8 cellular contexts compared by ENCODE assay signal in the genomic region with DNA sequence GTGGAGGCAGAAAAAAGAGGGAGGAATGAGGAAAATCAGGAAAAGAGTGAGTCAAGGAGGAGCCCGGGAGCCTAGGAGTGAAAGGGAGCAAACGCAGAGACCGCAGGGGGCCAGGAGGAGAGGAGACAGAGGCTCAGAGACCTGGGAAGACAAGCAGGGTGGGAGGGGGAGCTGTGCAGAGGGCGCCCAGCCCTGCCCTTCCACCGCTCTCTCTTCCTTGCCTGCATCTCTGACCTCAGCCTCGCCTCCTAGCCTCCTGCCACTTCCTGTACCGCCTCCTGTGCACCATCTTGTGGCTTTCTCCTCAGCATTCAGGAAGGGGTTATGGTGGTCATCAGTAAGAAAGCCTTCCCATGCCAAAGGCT. TPM values are rescaled to one million over a fixed set of nuclear protein-coding genes. Genes with fewer than 3 reads are reported as not detected.
DNase-seq lines count a peak whose midpoint lies in the region; ATAC-seq, FAIRE-seq and TF ChIP-seq lines count a peak whose summit lies in the region.

No MANE protein-coding gene starts in this region.

- peak in 1 of 2 donors; percentile 16 for ATAC-seq in activated T-cell treated with anti-CD3 and anti-CD28 coated beads, Interleukin-2, amount 50 U/mL, for 72 hours (replicated peaks in 1 of 2)
- ATAC-seq in HepG2 (no peak), GM21528 (IDR thresholded peaks at IDR 0.05; ENCODE audit: low FRiP score, unreplicated experiment) (no peak), HG03139 (IDR thresholded peaks at IDR 0.05; ENCODE audit: unreplicated experiment) (no peak), HG02973 (IDR thresholded peaks at IDR 0.05; ENCODE audit: unreplicated experiment) (no peak)

- intact Hi-C loops in HepG2 (cut with micrococcal nuclease; ENCODE audit: unreplicated experiment), result no loop called here

- no peak overlapping the region for H2AFZ ChIP-seq in HepG2 (ENCODE audit: low read length)

- H3K4me1 Mint-ChIP-seq in activated T-cell treated with anti-CD3 and anti-CD28 coated beads, Interleukin-2, amount 50 U/mL, for 72 hours (ENCODE audit: low read depth), result peaks cover 39% of the 10 kb centered on the region

- no peak for TF ChIP-seq RAD21 in HepG2 (CRISPR knock-in tag; IDR thresholded peaks at IDR 0.05)

- H3K9me3 Mint-ChIP-seq in activated T-cell treated with anti-CD3 and anti-CD28 coated beads, Interleukin-2, amount 50 U/mL, for 72 hours, result no peaks in the 10 kb centered on the region

- peak overlapping the region; percentile 5 for H3K27ac Mint-ChIP-seq in activated T-cell treated with anti-CD3 and anti-CD28 coated beads, Interleukin-2, amount 50 U/mL, for 72 hours

- H3K4me2 ChIP-seq in HepG2 (ENCODE audit: low read depth, low read length), result peak overlapping the region; percentile 96

- H3K4me1 ChIP-seq in HepG2 (ENCODE audit: insufficient read depth, low read length), result peaks cover 47% of the 10 kb centered on the region

- TSS peak; percentile 40 for BruUV-seq in HepG2 (replicated peaks; lab: Mats Ljungman, UMichigan)

- peaks cover 11 to 35% of the 10 kb centered on the region in 2 experiments; a peak in 4 of 5 replicates for H3K36me3 ChIP-seq in HepG2 (replicated peaks in 1 of 2; ENCODE audit: control insufficient read depth in 1 of 2, insufficient read depth in 2 of 2, low read length in 2 of 2)

- no peak for TF ChIP-seq CTCF in HepG2 (CRISPR knock-in tag; IDR thresholded peaks at IDR 0.05)

- CTCF ChIA-PET in HepG2 (lab: Yijun Ruan, JAX; ENCODE audit: low intra/inter-chr PET ratio, low total read pairs), result no interaction called here

- TF ChIP-seq EP300 in HepG2 (IDR thresholded peaks at IDR 0.05; ENCODE audit: low read depth in 2 of 2, low read length in 2 of 2) (no peak), HepG2 (CRISPR knock-in tag; IDR thresholded peaks at IDR 0.05; ENCODE audit: borderline replicate concordance) (no peak)

- H3K9ac ChIP-seq in HepG2 (ENCODE audit: insufficient read depth, low read depth, low read length), result peak overlapping the region; percentile 75; the same call in 1 of the 2 replicates

- no peak for TF ChIP-seq POLR2A in HepG2 (IDR thresholded peaks at IDR 0.05; ENCODE audit: insufficient read depth in 1 of 2, low read depth in 2 of 2, low read length in 2 of 2)

- H3K27me3 Mint-ChIP-seq in activated T-cell treated with anti-CD3 and anti-CD28 coated beads, Interleukin-2, amount 50 U/mL, for 72 hours (ENCODE audit: low read depth), result no peaks in the 10 kb centered on the region

- POLR2A ChIA-PET in HepG2 (lab: Yijun Ruan, JAX), result interaction anchor here (0.7 to 2.1 kb wide), 6 partner anchors 9 to 188 kb away, joined by 3 to 8 read pairs (median 6); a partner anchor contains a TSS

- WGBS in HepG2 (ENCODE audit: low lambda C conversion rate), result 70% methylated on average over 7 of the region's 7 CpGs

- in situ Hi-C loops in HepG2 (cut with HindIII; ENCODE audit: extremely low pct_ligation_motif_present, low pct_unique_long_range_greater_than_20kb), result loop anchor here (5.0 kb wide), 1 partner anchor 56 kb away; a partner anchor contains a TSS

- peaks cover 27% of the 10 kb centered on the region for H3K79me2 ChIP-seq in HepG2 (ENCODE audit: insufficient read depth, low read length)

- no peak overlapping the region for H3K27ac ChIP-seq in HepG2 (ENCODE audit: extremely low read length, insufficient read depth, low read length)

- H4K20me1 ChIP-seq in HepG2 (ENCODE audit: insufficient read depth, low read length), result peaks cover 12% of the 10 kb centered on the region

- H3K9me3 ChIP-seq in HepG2 (ENCODE audit: low read length), result no peaks in the 10 kb centered on the region

- peak overlapping the region; percentile 87 to 92 for H3K4me3 Mint-ChIP-seq in activated T-cell treated with anti-CD3 and anti-CD28 coated beads, Interleukin-2, amount 50 U/mL, for 72 hours

- no peak for FAIRE-seq in HepG2 (lab: Jason Lieb, UNC)

- no peaks in the 10 kb centered on the region; a peak in 1 of 5 replicates for H3K27me3 ChIP-seq in HepG2 (ENCODE audit: control insufficient read depth in 1 of 2, insufficient read depth in 2 of 2, low read length in 2 of 2)

- peaks cover 2 to 11% of the 10 kb centered on the region in 2 donors for H3K36me3 Mint-ChIP-seq in activated T-cell treated with anti-CD3 and anti-CD28 coated beads, Interleukin-2, amount 50 U/mL, for 72 hours (ENCODE audit: insufficient read depth in 2 of 2)

- H3K4me3 ChIP-seq in HepG2 (replicated peaks in 1 of 3; ENCODE audit: insufficient read depth in 1 of 3, low read depth in 2 of 3, low read length in 3 of 3), result peak overlapping the region; percentile 76 to 92 (median 88); a peak in 5 of 6 replicates

- DNase-seq in stimulated activated CD4-positive, alpha-beta T cell treated with anti-CD3 and anti-CD28 coated beads, Interleukin-4, amount 100 ng/mL, for 24 hours, result peak; percentile 22
- no peak for DNase-seq in stimulated activated CD4-positive, alpha-beta T cell treated with anti-CD3 and anti-CD28 coated beads, Interleukin-4, amount 100 ng/mL, for 1 hour
- peak in 1 of 2 donors; percentile 10 for DNase-seq in activated T-cell treated with anti-CD3 and anti-CD28 coated beads, Interleukin-2, amount 50 U/mL, for 72 hours
- no peak for DNase-seq in HepG2 (ENCODE audit: low spot score)
- no peak for DNase-seq in HT-29 (ENCODE audit: low spot score)

RNA-seq across cellular contexts. Expression of a gene that starts 1.3 kb away (rescaled TPM):
- total RNA-seq in activated T-cell treated with anti-CD3 and anti-CD28 coated beads, Interleukin-2, amount 50 U/mL, for 72 hours, result 10 to 100 TPM; 56.1 to 59.2 TPM
- 10.8 and 26.2 TPM in 2 replicates for total RNA-seq in HepG2 (2016; rRNA removed; fragmentation: Illumina TruSeq; extraction: Trizol)
- 2.9 and 3.7 TPM in 2 replicates for total RNA-seq in HepG2 (2016; cell fraction: cytosol; rRNA removed; fragmentation: Illumina TruSeq; extraction: Trizol; ENCODE audit: low read depth)
- 10.0 and 27.0 TPM in 2 replicates for total RNA-seq in HepG2 (2016; cell fraction: insoluble cytoplasmic fraction; rRNA removed; fragmentation: Illumina TruSeq; extraction: Trizol)
- 5.3 TPM in 2 replicates for total RNA-seq in HepG2 (2016; cell fraction: membrane; rRNA removed; fragmentation: Illumina TruSeq; extraction: Trizol)
- 35.4 and 43.8 TPM in 2 replicates for total RNA-seq in HepG2 (2016; cell fraction: nucleus; rRNA removed; fragmentation: Illumina TruSeq; extraction: Trizol)
- 94.1 and 118 TPM in 2 replicates for polyA plus RNA-seq in HepG2 (2011; rRNA removed)
- polyA plus RNA-seq in HepG2 (2011; cell fraction: cytosol; rRNA removed), result 79.5 and 81.3 TPM in 2 replicates
- polyA plus RNA-seq in HepG2 (2011; cell fraction: nucleus; rRNA removed), result 155 and 157 TPM in 2 replicates
- 61.8 and 69.9 TPM in 2 replicates for polyA plus RNA-seq in HepG2 (2012)
- 1.3 and 2.0 TPM in 2 replicates for polyA plus RNA-seq in HepG2 (2016; cell fraction: cytosol; fragmentation: Illumina TruSeq; extraction: Trizol; ENCODE audit: low read depth)
- 9.0 and 11.0 TPM in 2 replicates for polyA plus RNA-seq in HepG2 (2016; cell fraction: insoluble cytoplasmic fraction; fragmentation: Illumina TruSeq; extraction: Trizol; ENCODE audit: low read depth)
- polyA plus RNA-seq in HepG2 (2016; cell fraction: membrane; fragmentation: Illumina TruSeq; extraction: Trizol; ENCODE audit: low read depth), result 3.0 and 3.4 TPM in 2 replicates
- polyA plus RNA-seq in HepG2 (2016; cell fraction: nucleus; fragmentation: Illumina TruSeq; extraction: Trizol; ENCODE audit: insufficient read depth, low read depth), result 67.7 and 79.8 TPM in 2 replicates
- polyA minus RNA-seq in HepG2 (2011; rRNA and poly(A)+ RNA removed; ENCODE audit: low replicate concordance), result 46.9 and 191 TPM in 2 replicates
- polyA minus RNA-seq in HepG2 (2011; cell fraction: cytosol; rRNA and poly(A)+ RNA removed), result 49.9 and 80.8 TPM in 2 replicates
- 47.9 and 63.4 TPM in 2 replicates for polyA minus RNA-seq in HepG2 (2011; cell fraction: nucleus; rRNA and poly(A)+ RNA removed)
- total RNA-seq in HT-29 (2014; rRNA removed; shearing (Covaris generic)), result 15.3 and 16.9 TPM in 2 replicates

RNA-seq across cellular contexts. Expression of a gene that starts 2.8 kb away (rescaled TPM):
- under 1 TPM in 1 of 2 donors, not detected in 1; 0.26 TPM for total RNA-seq in activated T-cell treated with anti-CD3 and anti-CD28 coated beads, Interleukin-2, amount 50 U/mL, for 72 hours
- total RNA-seq in HepG2 (2016; rRNA removed; fragmentation: Illumina TruSeq; extraction: Trizol), result 19.8 and 21.4 TPM in 2 replicates
- total RNA-seq in HepG2 (2016; cell fraction: cytosol; rRNA removed; fragmentation: Illumina TruSeq; extraction: Trizol; ENCODE audit: low read depth), result 9.8 and 10.8 TPM in 2 replicates
- 19.4 and 22.0 TPM in 2 replicates for total RNA-seq in HepG2 (2016; cell fraction: insoluble cytoplasmic fraction; rRNA removed; fragmentation: Illumina TruSeq; extraction: Trizol)
- 10.5 and 10.7 TPM in 2 replicates for total RNA-seq in HepG2 (2016; cell fraction: membrane; rRNA removed; fragmentation: Illumina TruSeq; extraction: Trizol)
- 10.1 and 12.6 TPM in 2 replicates for total RNA-seq in HepG2 (2016; cell fraction: nucleus; rRNA removed; fragmentation: Illumina TruSeq; extraction: Trizol)
- 13.8 and 17.5 TPM in 2 replicates for polyA plus RNA-seq in HepG2 (2011; rRNA removed)
- polyA plus RNA-seq in HepG2 (2011; cell fraction: cytosol; rRNA removed), result 11.8 and 12.1 TPM in 2 replicates
- polyA plus RNA-seq in HepG2 (2011; cell fraction: nucleus; rRNA removed), result 32.8 and 44.7 TPM in 2 replicates
- polyA plus RNA-seq in HepG2 (2012), result 13.0 and 19.0 TPM in 2 replicates
- 11.0 and 15.5 TPM in 2 replicates for polyA plus RNA-seq in HepG2 (2016; cell fraction: cytosol; fragmentation: Illumina TruSeq; extraction: Trizol; ENCODE audit: low read depth)
- 28.5 and 29.8 TPM in 2 replicates for polyA plus RNA-seq in HepG2 (2016; cell fraction: insoluble cytoplasmic fraction; fragmentation: Illumina TruSeq; extraction: Trizol; ENCODE audit: low read depth)
- 9.1 and 12.4 TPM in 2 replicates for polyA plus RNA-seq in HepG2 (2016; cell fraction: membrane; fragmentation: Illumina TruSeq; extraction: Trizol; ENCODE audit: low read depth)
- 23.8 and 24.2 TPM in 2 replicates for polyA plus RNA-seq in HepG2 (2016; cell fraction: nucleus; fragmentation: Illumina TruSeq; extraction: Trizol; ENCODE audit: insufficient read depth, low read depth)
- polyA minus RNA-seq in HepG2 (2011; rRNA and poly(A)+ RNA removed; ENCODE audit: low replicate concordance), result 17.1 TPM in 1 of 2 replicates, not detected in the other
- polyA minus RNA-seq in HepG2 (2011; cell fraction: cytosol; rRNA and poly(A)+ RNA removed), result 5.3 and 5.5 TPM in 2 replicates
- 12.1 and 20.4 TPM in 2 replicates for polyA minus RNA-seq in HepG2 (2011; cell fraction: nucleus; rRNA and poly(A)+ RNA removed)
- 0.41 TPM in 1 of 2 replicates, not detected in the other for total RNA-seq in HT-29 (2014; rRNA removed; shearing (Covaris generic))

RNA-seq across cellular contexts. Expression of a gene that starts 22.5 kb away (rescaled TPM):
- total RNA-seq in activated T-cell treated with anti-CD3 and anti-CD28 coated beads, Interleukin-2, amount 50 U/mL, for 72 hours, result 10 to 100 TPM; 22.6 to 27.4 TPM
- total RNA-seq in HepG2 (2016; rRNA removed; fragmentation: Illumina TruSeq; extraction: Trizol), result 14.2 and 28.9 TPM in 2 replicates
- 4.9 and 5.6 TPM in 2 replicates for total RNA-seq in HepG2 (2016; cell fraction: cytosol; rRNA removed; fragmentation: Illumina TruSeq; extraction: Trizol; ENCODE audit: low read depth)
- total RNA-seq in HepG2 (2016; cell fraction: insoluble cytoplasmic fraction; rRNA removed; fragmentation: Illumina TruSeq; extraction: Trizol), result 14.6 and 24.7 TPM in 2 replicates
- total RNA-seq in HepG2 (2016; cell fraction: membrane; rRNA removed; fragmentation: Illumina TruSeq; extraction: Trizol), result 9.1 and 10.3 TPM in 2 replicates
- total RNA-seq in HepG2 (2016; cell fraction: nucleus; rRNA removed; fragmentation: Illumina TruSeq; extraction: Trizol), result 30.9 and 42.1 TPM in 2 replicates
- 53.1 and 73.4 TPM in 2 replicates for polyA plus RNA-seq in HepG2 (2011; rRNA removed)
- polyA plus RNA-seq in HepG2 (2011; cell fraction: cytosol; rRNA removed), result 32.8 and 36.0 TPM in 2 replicates
- polyA plus RNA-seq in HepG2 (2011; cell fraction: nucleus; rRNA removed), result 60.3 and 87.6 TPM in 2 replicates
- polyA plus RNA-seq in HepG2 (2012), result 22.3 and 28.7 TPM in 2 replicates
- polyA plus RNA-seq in HepG2 (2016; cell fraction: cytosol; fragmentation: Illumina TruSeq; extraction: Trizol; ENCODE audit: low read depth), result 3.0 and 3.5 TPM in 2 replicates
- 14.0 and 14.1 TPM in 2 replicates for polyA plus RNA-seq in HepG2 (2016; cell fraction: insoluble cytoplasmic fraction; fragmentation: Illumina TruSeq; extraction: Trizol; ENCODE audit: low read depth)
- polyA plus RNA-seq in HepG2 (2016; cell fraction: membrane; fragmentation: Illumina TruSeq; extraction: Trizol; ENCODE audit: low read depth), result 5.6 and 7.3 TPM in 2 replicates
- polyA plus RNA-seq in HepG2 (2016; cell fraction: nucleus; fragmentation: Illumina TruSeq; extraction: Trizol; ENCODE audit: insufficient read depth, low read depth), result 51.4 and 56.2 TPM in 2 replicates
- polyA minus RNA-seq in HepG2 (2011; rRNA and poly(A)+ RNA removed; ENCODE audit: low replicate concordance), result 41.3 and 114 TPM in 2 replicates
- 30.1 and 38.2 TPM in 2 replicates for polyA minus RNA-seq in HepG2 (2011; cell fraction: cytosol; rRNA and poly(A)+ RNA removed)
- polyA minus RNA-seq in HepG2 (2011; cell fraction: nucleus; rRNA and poly(A)+ RNA removed), result 34.5 and 39.2 TPM in 2 replicates
- 38.9 and 39.1 TPM in 2 replicates for total RNA-seq in HT-29 (2014; rRNA removed; shearing (Covaris generic))

RNA-seq across cellular contexts. Expression of a gene that starts 39.2 kb away (rescaled TPM):
- total RNA-seq in activated T-cell treated with anti-CD3 and anti-CD28 coated beads, Interleukin-2, amount 50 U/mL, for 72 hours, result 1 to 10 TPM; 5.6 to 6.4 TPM
- 1.7 and 3.5 TPM in 2 replicates for total RNA-seq in HepG2 (2016; rRNA removed; fragmentation: Illumina TruSeq; extraction: Trizol)
- 0.44 and 0.61 TPM in 2 replicates for total RNA-seq in HepG2 (2016; cell fraction: cytosol; rRNA removed; fragmentation: Illumina TruSeq; extraction: Trizol; ENCODE audit: low read depth)
- total RNA-seq in HepG2 (2016; cell fraction: insoluble cytoplasmic fraction; rRNA removed; fragmentation: Illumina TruSeq; extraction: Trizol), result 2.6 and 4.1 TPM in 2 replicates
- total RNA-seq in HepG2 (2016; cell fraction: membrane; rRNA removed; fragmentation: Illumina TruSeq; extraction: Trizol), result 0.93 and 1.4 TPM in 2 replicates
- 3.8 and 4.3 TPM in 2 replicates for total RNA-seq in HepG2 (2016; cell fraction: nucleus; rRNA removed; fragmentation: Illumina TruSeq; extraction: Trizol)
- 6.5 and 11.2 TPM in 2 replicates for polyA plus RNA-seq in HepG2 (2011; rRNA removed)
- polyA plus RNA-seq in HepG2 (2011; cell fraction: cytosol; rRNA removed), result 6.2 and 6.5 TPM in 2 replicates
- 6.1 and 8.4 TPM in 2 replicates for polyA plus RNA-seq in HepG2 (2011; cell fraction: nucleus; rRNA removed)
- 1.2 and 1.9 TPM in 2 replicates for polyA plus RNA-seq in HepG2 (2012)
- 0.42 and 0.57 TPM in 2 replicates for polyA plus RNA-seq in HepG2 (2016; cell fraction: cytosol; fragmentation: Illumina TruSeq; extraction: Trizol; ENCODE audit: low read depth)
- polyA plus RNA-seq in HepG2 (2016; cell fraction: insoluble cytoplasmic fraction; fragmentation: Illumina TruSeq; extraction: Trizol; ENCODE audit: low read depth), result 1.6 and 2.2 TPM in 2 replicates
- polyA plus RNA-seq in HepG2 (2016; cell fraction: membrane; fragmentation: Illumina TruSeq; extraction: Trizol; ENCODE audit: low read depth), result 1.2 and 1.3 TPM in 2 replicates
- polyA plus RNA-seq in HepG2 (2016; cell fraction: nucleus; fragmentation: Illumina TruSeq; extraction: Trizol; ENCODE audit: insufficient read depth, low read depth), result 6.5 and 7.1 TPM in 2 replicates
- polyA minus RNA-seq in HepG2 (2011; rRNA and poly(A)+ RNA removed; ENCODE audit: low replicate concordance), result 3.3 and 5.9 TPM in 2 replicates
- polyA minus RNA-seq in HepG2 (2011; cell fraction: cytosol; rRNA and poly(A)+ RNA removed), result 0.70 and 1.3 TPM in 2 replicates
- polyA minus RNA-seq in HepG2 (2011; cell fraction: nucleus; rRNA and poly(A)+ RNA removed), result 1.7 and 2.7 TPM in 2 replicates
- total RNA-seq in HT-29 (2014; rRNA removed; shearing (Covaris generic)), result 0.03 and 0.53 TPM in 2 replicates

RNA-seq across cellular contexts. Expression of a gene that starts 58.0 kb away (rescaled TPM):
- 10 to 100 TPM; 25.4 to 35.2 TPM for total RNA-seq in activated T-cell treated with anti-CD3 and anti-CD28 coated beads, Interleukin-2, amount 50 U/mL, for 72 hours
- 29.0 and 35.2 TPM in 2 replicates for total RNA-seq in HepG2 (2016; rRNA removed; fragmentation: Illumina TruSeq; extraction: Trizol)
- total RNA-seq in HepG2 (2016; cell fraction: cytosol; rRNA removed; fragmentation: Illumina TruSeq; extraction: Trizol; ENCODE audit: low read depth), result 25.2 and 29.3 TPM in 2 replicates
- total RNA-seq in HepG2 (2016; cell fraction: insoluble cytoplasmic fraction; rRNA removed; fragmentation: Illumina TruSeq; extraction: Trizol), result 29.8 and 33.2 TPM in 2 replicates
- 26.2 and 26.3 TPM in 2 replicates for total RNA-seq in HepG2 (2016; cell fraction: membrane; rRNA removed; fragmentation: Illumina TruSeq; extraction: Trizol)
- total RNA-seq in HepG2 (2016; cell fraction: nucleus; rRNA removed; fragmentation: Illumina TruSeq; extraction: Trizol), result 19.6 and 20.8 TPM in 2 replicates
- 16.4 and 17.4 TPM in 2 replicates for polyA plus RNA-seq in HepG2 (2011; rRNA removed)
- polyA plus RNA-seq in HepG2 (2011; cell fraction: cytosol; rRNA removed), result 15.0 and 16.0 TPM in 2 replicates
- polyA plus RNA-seq in HepG2 (2011; cell fraction: nucleus; rRNA removed), result 23.2 and 24.1 TPM in 2 replicates
- 22.6 and 23.6 TPM in 2 replicates for polyA plus RNA-seq in HepG2 (2012)
- polyA plus RNA-seq in HepG2 (2016; cell fraction: cytosol; fragmentation: Illumina TruSeq; extraction: Trizol; ENCODE audit: low read depth), result 5.1 and 5.5 TPM in 2 replicates
- 26.7 and 30.1 TPM in 2 replicates for polyA plus RNA-seq in HepG2 (2016; cell fraction: insoluble cytoplasmic fraction; fragmentation: Illumina TruSeq; extraction: Trizol; ENCODE audit: low read depth)
- polyA plus RNA-seq in HepG2 (2016; cell fraction: membrane; fragmentation: Illumina TruSeq; extraction: Trizol; ENCODE audit: low read depth), result 12.7 and 15.4 TPM in 2 replicates
- 26.8 and 27.9 TPM in 2 replicates for polyA plus RNA-seq in HepG2 (2016; cell fraction: nucleus; fragmentation: Illumina TruSeq; extraction: Trizol; ENCODE audit: insufficient read depth, low read depth)
- polyA minus RNA-seq in HepG2 (2011; rRNA and poly(A)+ RNA removed; ENCODE audit: low replicate concordance), result 23.0 and 24.3 TPM in 2 replicates
- 11.6 and 15.5 TPM in 2 replicates for polyA minus RNA-seq in HepG2 (2011; cell fraction: cytosol; rRNA and poly(A)+ RNA removed)
- polyA minus RNA-seq in HepG2 (2011; cell fraction: nucleus; rRNA and poly(A)+ RNA removed), result 11.2 and 15.5 TPM in 2 replicates
- 34.8 and 41.2 TPM in 2 replicates for total RNA-seq in HT-29 (2014; rRNA removed; shearing (Covaris generic))
